11 cellular contexts compared by ENCODE assay signal in the genomic region with DNA sequence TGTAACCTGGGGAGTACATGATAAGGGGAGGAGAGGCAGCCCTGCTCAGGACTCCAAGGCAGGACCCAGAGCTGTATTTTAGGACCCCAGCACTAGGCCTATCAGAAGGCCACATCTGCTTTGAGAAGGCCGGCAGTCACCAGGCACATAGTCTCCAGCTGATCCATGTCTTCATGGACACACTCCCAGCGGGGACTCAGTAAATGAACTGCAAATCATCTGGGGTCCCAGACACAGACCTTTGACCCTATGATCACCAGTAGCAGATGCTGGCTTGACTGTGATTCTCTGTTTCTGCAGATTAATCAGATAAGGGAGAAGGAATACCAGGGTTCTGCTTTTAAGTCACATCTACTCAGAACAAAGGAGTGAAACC.
"Had no signal": no experiment of that assay in that cellular context is flagged by ENCODE, and none has a peak within 500 bp of the region (broad histone marks: within the 10 kb centered on the region; RNA-seq: fewer than 3 reads in every experiment).

No MANE protein-coding gene starts in this region.

- H3K27me3 ChIP-seq: cardiac muscle cell, right atrium auricular region, tibial artery, uterus had no signal

- H3K4me3 ChIP-seq: cardiac muscle cell, lower lobe of right lung, right atrium auricular region, tibial artery, uterus had no signal

- H3K36me3 ChIP-seq: cardiac muscle cell, lower lobe of right lung, right atrium auricular region, tibial artery, uterus had no signal

- H3K27ac ChIP-seq: cardiac muscle cell, lower lobe of right lung, right atrium auricular region, tibial artery, uterus had no signal

- H3K9me3 ChIP-seq: lower lobe of right lung, uterus had no signal

- H3K4me1 ChIP-seq: lower lobe of right lung, right atrium auricular region, tibial artery, uterus had no signal

- ATAC-seq: effector memory CD8-positive, alpha-beta T cell; lower lobe of right lung had no signal

- FAIRE-seq: TTC549 had no signal

- DNase-seq: activated T-cell treated with anti-CD3 and anti-CD28 coated beads for 4 hours; effector memory CD8-positive, alpha-beta T cell; left cardiac atrium; lower lobe of right lung; stimulated activated CD4-positive, alpha-beta T cell treated with anti-CD3 and anti-CD28 coated beads, Interleukin-2, amount 100 ng/mL, for 24 hours; stimulated activated naive CD4-positive, alpha-beta T cell treated with Interleukin-2 at 50 U/mL for 16 hours; tibial artery; uterus had no signal
